ENCODE assay signal across 7 cellular contexts in the genomic region with DNA sequence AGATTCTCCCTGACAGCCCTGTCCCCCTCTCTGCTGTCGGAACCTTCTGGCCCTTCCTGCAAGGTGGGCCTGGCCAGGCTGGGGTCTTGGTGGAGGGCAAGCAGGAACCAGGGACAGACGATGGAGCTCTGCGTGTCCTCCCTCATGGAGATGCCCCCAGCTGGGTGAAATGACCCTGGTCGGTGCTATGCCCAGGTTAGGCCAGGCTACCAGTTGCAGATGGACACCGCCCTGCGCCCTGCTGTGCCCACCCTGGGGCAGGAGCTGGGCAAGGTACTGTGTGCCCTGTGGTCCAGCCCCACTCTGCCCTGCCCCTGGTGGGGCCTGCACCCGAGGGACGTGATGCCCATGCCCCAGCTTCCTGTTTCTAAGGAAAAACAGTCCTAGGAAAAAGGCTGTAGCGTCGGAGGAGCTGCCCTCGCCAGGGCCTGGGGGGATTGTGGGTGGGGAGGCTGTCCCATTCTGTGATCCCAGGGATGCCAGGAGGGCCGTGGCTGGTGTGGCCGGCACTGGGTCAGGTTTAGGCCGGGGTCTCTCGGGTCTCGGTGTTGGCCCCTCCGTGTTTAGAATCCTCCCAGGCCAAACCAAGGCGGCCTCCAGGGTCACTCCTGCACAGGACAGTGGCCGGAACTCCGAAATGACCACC.
DNase-seq lines count a peak whose midpoint lies in the region; ATAC-seq lines count a peak whose summit lies in the region.

No MANE protein-coding gene starts in this region.

- H3K27ac ChIP-seq in HUES48 (ENCODE audit: low read depth, low read length) (peak overlapping the region; percentile 90), angular gyrus (ENCODE audit: low read depth, low read length) (peak overlapping the region; percentile 59), iPS-20b (ENCODE audit: low read length) (no peak overlapping the region), stomach smooth muscle (ENCODE audit: low read length) (peak overlapping the region; percentile 86)

- DNase-seq in NCI-H82 treated with DMSO at 0.1 percent for 48 hours (lab: John Stamatoyannopoulos, UW; ENCODE audit: unreplicated experiment) = no peak

- peak overlapping the region; percentile 48 for H3K9ac ChIP-seq in HUES48 (ENCODE audit: low read depth, low read length)
- H3K9ac ChIP-seq in iPS-20b (ENCODE audit: low read depth, low read length) = peak overlapping the region; percentile 57; the same call in 1 of the 2 replicates
- H3K9ac ChIP-seq in stomach smooth muscle (ENCODE audit: low read length in 2 of 2) = peak overlapping the region; percentile 30 to 55

- H3K4me3 ChIP-seq in HUES48 (ENCODE audit: low read depth, low read length) (peak overlapping the region; percentile 54), iPS-20b (ENCODE audit: low read length) (peak overlapping the region; percentile 53; the same call in 1 of the 2 replicates), stomach smooth muscle (ENCODE audit: low read length in 2 of 2) (peak overlapping the region in 1 of 2 donors; percentile 66)

- H3K4me1 ChIP-seq in HUES48 (ENCODE audit: control insufficient read depth, insufficient read depth, low read length) (peaks cover 24% of the 10 kb centered on the region), iPS-20b (ENCODE audit: insufficient read depth, low read length) (peaks cover 9% of the 10 kb centered on the region), stomach smooth muscle (ENCODE audit: control insufficient read depth, insufficient read depth, low read length) (peaks cover 73% of the 10 kb centered on the region)

- H3K27me3 ChIP-seq in HUES48 (ENCODE audit: control insufficient read depth, insufficient read depth, low read length) = no peaks in the 10 kb centered on the region
- no peaks in the 10 kb centered on the region for H3K27me3 ChIP-seq in iPS-20b (ENCODE audit: insufficient read depth, low read length)
- H3K27me3 ChIP-seq in stomach smooth muscle (ENCODE audit: control insufficient read depth in 1 of 2, insufficient read depth in 2 of 2, low read length in 2 of 2) = no peaks in the 10 kb centered on the region

- no peaks in the 10 kb centered on the region for H3K9me3 ChIP-seq in HUES48 (ENCODE audit: control insufficient read depth, insufficient read depth, low read length)
- no peaks in the 10 kb centered on the region for H3K9me3 ChIP-seq in iPS-20b (ENCODE audit: insufficient read depth, low read depth, low read length)
- no peaks in the 10 kb centered on the region for H3K9me3 ChIP-seq in stomach smooth muscle (ENCODE audit: control insufficient read depth in 2 of 2, low read length in 2 of 2)

- peaks cover 6% of the 10 kb centered on the region; the same call in 1 of the 2 replicates for H3K36me3 ChIP-seq in HUES48 (ENCODE audit: control insufficient read depth, insufficient read depth, low read length)
- H3K36me3 ChIP-seq in iPS-20b (ENCODE audit: insufficient read depth, low read depth, low read length) = peaks cover 6% of the 10 kb centered on the region; the same call in 1 of the 2 replicates
- H3K36me3 ChIP-seq in stomach smooth muscle (ENCODE audit: control insufficient read depth in 2 of 2, insufficient read depth in 2 of 2, low read length in 2 of 2) = peaks cover under 1 to 3% of the 10 kb centered on the region in 2 donors

- ATAC-seq in HG03025 (IDR thresholded peaks at IDR 0.05; ENCODE audit: low FRiP score, unreplicated experiment) (no peak), GM18873 (IDR thresholded peaks at IDR 0.05; ENCODE audit: low FRiP score, unreplicated experiment) (no peak)
